ENCODE assay signal across 8 cellular contexts in the genomic region with DNA sequence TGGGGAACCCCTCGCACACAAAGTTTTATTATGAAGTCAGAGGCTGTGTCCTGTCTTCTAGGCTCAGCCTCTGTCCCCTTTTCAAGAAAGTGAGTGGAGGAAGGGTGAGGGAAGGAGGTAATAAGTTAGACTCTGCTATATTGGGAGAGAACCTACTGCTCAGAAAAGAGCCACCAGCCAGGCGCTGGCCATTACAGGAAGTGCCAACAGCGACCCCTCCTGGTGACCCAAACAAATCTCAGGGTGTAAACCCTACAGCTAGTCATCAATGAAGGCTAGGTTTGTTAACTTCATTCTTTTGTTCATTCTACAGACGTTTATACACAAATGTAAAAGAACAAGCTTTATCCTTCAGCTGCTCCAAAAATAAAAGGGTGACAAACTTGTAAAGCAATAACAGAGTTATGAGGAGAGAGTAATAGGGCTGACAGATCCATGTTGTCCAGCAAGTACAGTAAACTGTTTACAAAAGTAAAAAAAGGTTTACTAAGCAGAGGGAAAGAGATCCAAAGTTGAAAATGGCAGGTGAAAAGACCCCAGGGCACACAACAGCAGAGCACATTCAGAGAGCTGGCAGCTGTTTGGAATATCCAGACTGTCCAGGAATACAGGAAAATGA.
A peak's percentile ranks its signal among the peaks of the same experiment; 100 is the strongest.
DNase-seq lines count a peak whose midpoint lies in the region; ATAC-seq, FAIRE-seq and TF ChIP-seq lines count a peak whose summit lies in the region.

No MANE protein-coding gene starts in this region.

- ATAC-seq in GM21390 (IDR thresholded peaks at IDR 0.05; ENCODE audit: unreplicated experiment): peak; percentile 70
- ATAC-seq in sciatic nerve: no peak

- H3K27ac Mint-ChIP-seq in CD14-positive monocyte: no peak overlapping the region

- DNase-seq in CD14-positive monocyte (ENCODE audit: low spot score) (no peak), NCI-H1105 treated with DMSO at 0.1 percent for 48 hours (lab: John Stamatoyannopoulos, UW) (peak; percentile 22), amniotic epithelial cell (ENCODE audit: low read depth) (peak; percentile 12), lung microvascular endothelial cell (ENCODE audit: low read depth in 2 of 2) (peak; percentile 10 to 16), sciatic nerve (ENCODE audit: low spot score) (no peak), GM12892 (ENCODE audit: insufficient read length) (no peak), NCI-H524 (lab: John Stamatoyannopoulos, UW) (no peak)

- H3K4me1 Mint-ChIP-seq in CD14-positive monocyte: no peaks in the 10 kb centered on the region

- FAIRE-seq in GM12892 (lab: Jason Lieb, UNC): no peak

- intact Hi-C loops in CD14-positive monocyte (cut with micrococcal nuclease) (no loop called here), sciatic nerve (cut with DNase I) (no loop called here)

- H3K4me3 Mint-ChIP-seq in CD14-positive monocyte: no peak overlapping the region

- peaks cover 12 to 40% (median 31%) of the 10 kb centered on the region in 3 donors for H3K27me3 Mint-ChIP-seq in CD14-positive monocyte (ENCODE audit: low read depth in 3 of 3)

- no peaks in the 10 kb centered on the region for H3K36me3 Mint-ChIP-seq in CD14-positive monocyte

- H3K9me3 Mint-ChIP-seq in CD14-positive monocyte: peaks cover 0 to 2% (median 0%) of the 10 kb centered on the region in 7 donors

- no peak for TF ChIP-seq POLR2A in GM12892 (IDR thresholded peaks at IDR 0.05; ENCODE audit: low read depth, low read length)

- peak; percentile 70 for TF ChIP-seq CTCF in CD14-positive monocyte (IDR thresholded peaks at IDR 0.05)

Comparison
In these comparisons a context has a peak if more than half of its experiments do, and no peak if none do; other contexts are left out.
1. DNase-seq: peak in NCI-H1105 treated with DMSO at 0.1 percent for 48 hours (single experiment), amniotic epithelial cell (single experiment) and lung microvascular endothelial cell (2 of 2); none in CD14-positive monocyte (single experiment), sciatic nerve (single experiment), GM12892 (single experiment) and NCI-H524 (0 of 2).